Comparison of ENCODE assay signal across 1 cellular context in genomic region chr17:59783221-59784016, GRCh38.
TF ChIP-seq lines count a peak whose summit lies in the region.

No MANE protein-coding gene starts in this region.

TF ChIP-seq in A549, 52 proteins besides CTCF, POLR2A, EP300 and RAD21 (continued from another document):
- TF ChIP-seq RCOR1 (IDR thresholded peaks at IDR 0.05; ENCODE audit: low read depth, low read length) (no peak), SMC3 (IDR thresholded peaks at IDR 0.05) (peak; percentile 12; the same call in 2 of the 3 replicates), ZFP36 (IDR thresholded peaks at IDR 0.05; ENCODE audit: borderline replicate concordance, partially characterized antibody) (no peak), FOSB (CRISPR knock-in tag; IDR thresholded peaks at IDR 0.05) (peak; percentile 76), HES2 (IDR thresholded peaks at IDR 0.05) (no peak), KDM5A (IDR thresholded peaks at IDR 0.05) (no peak), CHD2 (IDR thresholded peaks at IDR 0.05; ENCODE audit: low read length, partially characterized antibody) (no peak), NPAS2 (CRISPR knock-in tag; IDR thresholded peaks at IDR 0.05; ENCODE audit: borderline replicate concordance) (no peak), HEYL (CRISPR knock-in tag; IDR thresholded peaks at IDR 0.05) (peak; percentile 66; the same call in 1 of the 2 replicates), HDAC2 (IDR thresholded peaks at IDR 0.05) (0 out of 2 replicates have a peak, but pooled peaks have one; percentile 43), FOXS1 (CRISPR knock-in tag; IDR thresholded peaks at IDR 0.05) (peak; percentile 32; the same call in 1 of the 2 replicates), NR3C1 (IDR thresholded peaks at IDR 0.05) (no peak), CHD4 (IDR thresholded peaks at IDR 0.05; ENCODE audit: borderline replicate concordance) (no peak), CBX2 (IDR thresholded peaks at IDR 0.05; ENCODE audit: borderline replicate concordance, low read depth) (no peak), ZC3H11A (IDR thresholded peaks at IDR 0.05) (no peak), RNF2 (IDR thresholded peaks at IDR 0.05; ENCODE audit: borderline replicate concordance, low read depth) (no peak), ATOH8 (CRISPR knock-in tag; IDR thresholded peaks at IDR 0.05; ENCODE audit: low read depth) (no peak), TFCP2L1 (CRISPR knock-in tag; IDR thresholded peaks at IDR 0.05) (0 out of 2 replicates have a peak, but pooled peaks have one; percentile 50), HOXA7 (CRISPR knock-in tag; IDR thresholded peaks at IDR 0.05) (peak; percentile 86; the same call in 1 of the 2 replicates), POLR2AphosphoS2 (conservative IDR thresholded peaks at IDR 0.05; ENCODE audit: low read length) (no peak), BHLHE40 (IDR thresholded peaks at IDR 0.05; ENCODE audit: low read depth, low read length) (no peak), MAFK (IDR thresholded peaks at IDR 0.05; ENCODE audit: partially characterized antibody) (peak; percentile 86), CBX8 (IDR thresholded peaks at IDR 0.05) (no peak), ZNF302 (CRISPR knock-in tag; IDR thresholded peaks at IDR 0.05) (peak; percentile 71; the same call in 1 of the 2 replicates), MYC (IDR thresholded peaks at IDR 0.05; ENCODE audit: borderline replicate concordance, low read length) (no peak), FOSL2 (IDR thresholded peaks at IDR 0.05) (no peak), FOSL2 (CRISPR knock-in tag; IDR thresholded peaks at IDR 0.05) (peak; percentile 85), BCL3 (IDR thresholded peaks at IDR 0.05) (peak; percentile 35; the same call in 2 of the 3 replicates)
- TF ChIP-seq, protein P1, sequence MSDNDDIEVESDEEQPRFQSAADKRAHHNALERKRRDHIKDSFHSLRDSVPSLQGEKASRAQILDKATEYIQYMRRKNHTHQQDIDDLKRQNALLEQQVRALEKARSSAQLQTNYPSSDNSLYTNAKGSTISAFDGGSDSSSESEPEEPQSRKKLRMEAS (IDR thresholded peaks at IDR 0.05): no peak
- TF ChIP-seq, protein P2, sequence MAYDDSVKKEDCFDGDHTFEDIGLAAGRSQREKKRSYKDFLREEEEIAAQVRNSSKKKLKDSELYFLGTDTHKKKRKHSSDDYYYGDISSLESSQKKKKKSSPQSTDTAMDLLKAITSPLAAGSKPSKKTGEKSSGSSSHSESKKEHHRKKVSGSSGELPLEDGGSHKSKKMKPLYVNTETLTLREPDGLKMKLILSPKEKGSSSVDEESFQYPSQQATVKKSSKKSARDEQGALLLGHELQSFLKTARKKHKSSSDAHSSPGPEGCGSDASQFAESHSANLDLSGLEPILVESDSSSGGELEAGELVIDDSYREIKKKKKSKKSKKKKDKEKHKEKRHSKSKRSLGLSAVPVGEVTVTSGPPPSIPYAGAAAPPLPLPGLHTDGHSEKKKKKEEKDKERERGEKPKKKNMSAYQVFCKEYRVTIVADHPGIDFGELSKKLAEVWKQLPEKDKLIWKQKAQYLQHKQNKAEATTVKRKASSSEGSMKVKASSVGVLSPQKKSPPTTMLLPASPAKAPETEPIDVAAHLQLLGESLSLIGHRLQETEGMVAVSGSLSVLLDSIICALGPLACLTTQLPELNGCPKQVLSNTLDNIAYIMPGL (CRISPR knock-in tag; IDR thresholded peaks at IDR 0.05; ENCODE audit: borderline replicate concordance): 0 out of 2 replicates have a peak, but pooled peaks have one; percentile 3
